In the genomic region with DNA sequence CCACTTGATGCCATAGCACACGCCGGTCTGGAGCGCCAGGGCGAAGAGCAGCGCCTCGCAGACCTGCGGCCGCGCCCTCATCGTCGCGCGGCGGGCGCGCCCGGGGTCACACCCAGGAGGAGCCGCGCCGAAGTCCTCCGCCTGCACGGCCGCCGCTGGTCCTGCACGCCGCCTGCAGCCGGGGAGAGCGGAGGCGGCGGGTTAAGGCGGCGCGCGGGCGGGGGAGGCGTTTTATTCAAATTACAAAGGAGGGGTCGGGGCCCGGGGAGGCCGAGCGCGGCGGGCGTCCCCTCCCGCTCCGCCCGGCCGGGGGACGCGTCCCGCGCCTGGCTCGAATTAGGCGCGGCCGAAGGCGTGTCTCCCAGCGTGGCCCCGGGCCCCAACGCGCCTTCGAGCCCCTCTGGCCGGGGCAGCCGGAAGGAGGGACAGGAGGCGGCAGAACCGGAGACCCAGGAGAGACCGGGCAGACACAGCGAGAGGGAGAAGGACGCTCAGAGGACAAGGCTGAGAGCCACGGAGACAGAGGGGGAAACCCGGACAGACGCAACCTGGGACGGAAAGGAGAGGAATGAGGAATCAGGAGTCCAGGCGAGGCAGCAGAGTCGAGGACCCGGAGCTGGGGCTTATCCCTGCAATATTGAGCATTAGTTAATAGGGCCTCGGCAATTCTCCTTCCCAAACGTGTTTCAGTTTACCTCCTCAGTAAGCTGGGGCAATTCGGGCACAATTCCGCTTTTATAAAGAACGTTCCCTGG, we compare ENCODE assay signal across 8 cellular contexts. TPM values are rescaled to one million over a fixed set of nuclear protein-coding genes. Genes with fewer than 3 reads are reported as not detected.
DNase-seq lines count a peak whose midpoint lies in the region; ATAC-seq and TF ChIP-seq lines count a peak whose summit lies in the region.

TSS of gene WNT11 (minus strand) at position 176 of the 755 bp plus-strand sequence. CDS start at position 81, 95 bp downstream.

- DNase-seq in GM10266 (ENCODE audit: extremely low spot score) (peak; percentile 73), NCI-H1092 treated with DMSO at 0.1 percent for 48 hours (lab: John Stamatoyannopoulos, UW) (peak; percentile 61), fibroblast of mammary gland (ENCODE audit: low read depth) (no peak), neural crest cell (ENCODE audit: low read depth, low spot score) (peak; percentile 41), COLO668 (lab: John Stamatoyannopoulos, UW; ENCODE audit: unreplicated experiment) (no peak)
- peak; percentile 29 for DNase-seq in activated CD4-positive, alpha-beta memory T cell treated with anti-CD3 and anti-CD28 coated beads for 36 hours

- H3K27ac Mint-ChIP-seq in activated CD4-positive, alpha-beta memory T cell treated with anti-CD3 and anti-CD28 coated beads for 36 hours, result no peak within 1 kb of the TSS
- no peak within 1 kb of the TSS for H3K27ac Mint-ChIP-seq in neural crest cell (ENCODE audit: unreplicated experiment)

- CTCF ChIA-PET in activated CD4-positive, alpha-beta memory T cell treated with anti-CD3 and anti-CD28 coated beads for 36 hours (lab: Charles Lee), result interaction anchor here (0.9 to 8.2 kb wide), 21 partner anchors 11 to 517 kb away, joined by 3 to 241 read pairs (median 14); no protein-coding TSS in a partner anchor

- peaks cover 43% of the 10 kb centered on the region for H3K27me3 Mint-ChIP-seq in activated CD4-positive, alpha-beta memory T cell treated with anti-CD3 and anti-CD28 coated beads for 36 hours
- peaks cover 79% of the 10 kb centered on the region for H3K27me3 Mint-ChIP-seq in neural crest cell (ENCODE audit: low read depth)

- peak within 1 kb of the TSS; percentile 33 for H3K4me3 ChIP-seq in fibroblast of mammary gland (ENCODE audit: control insufficient read depth, low read depth, low read length)

- ATAC-seq in GM19324 (IDR thresholded peaks at IDR 0.05; ENCODE audit: low FRiP score, unreplicated experiment) (no peak), GM18873 (IDR thresholded peaks at IDR 0.05; ENCODE audit: low FRiP score, unreplicated experiment) (no peak)

- H3K4me3 Mint-ChIP-seq in activated CD4-positive, alpha-beta memory T cell treated with anti-CD3 and anti-CD28 coated beads for 36 hours, result peak within 1 kb of the TSS; percentile 66
- peak within 1 kb of the TSS; percentile 79 for H3K4me3 Mint-ChIP-seq in neural crest cell

- H3K9me3 Mint-ChIP-seq in activated CD4-positive, alpha-beta memory T cell treated with anti-CD3 and anti-CD28 coated beads for 36 hours, result no peaks in the 10 kb centered on the region
- H3K9me3 Mint-ChIP-seq in neural crest cell, result no peaks in the 10 kb centered on the region

- POLR2A ChIA-PET in activated CD4-positive, alpha-beta memory T cell treated with anti-CD3 and anti-CD28 coated beads for 36 hours (lab: Charles Lee), result interaction anchor here (1.1 kb wide), 1 partner anchor 112 kb away, joined by 5 read pairs; no protein-coding TSS in a partner anchor

- peaks cover 14% of the 10 kb centered on the region for H3K4me1 Mint-ChIP-seq in activated CD4-positive, alpha-beta memory T cell treated with anti-CD3 and anti-CD28 coated beads for 36 hours (ENCODE audit: low read depth)
- peaks cover 16% of the 10 kb centered on the region for H3K4me1 Mint-ChIP-seq in neural crest cell

- TF ChIP-seq CTCF in GM10266 (IDR thresholded peaks at IDR 0.05; ENCODE audit: control insufficient read depth, insufficient read depth, low read depth, missing control alignments) (no peak), fibroblast of mammary gland (conservative IDR thresholded peaks at IDR 0.05; ENCODE audit: control insufficient read depth, insufficient read depth, low read depth, low read length) (no peak), neural crest cell (conservative IDR thresholded peaks at IDR 0.05) (no peak)

- H3K36me3 Mint-ChIP-seq in activated CD4-positive, alpha-beta memory T cell treated with anti-CD3 and anti-CD28 coated beads for 36 hours, result no peaks in the 10 kb centered on the region
- H3K36me3 Mint-ChIP-seq in neural crest cell (ENCODE audit: low read depth), result no peaks in the 10 kb centered on the region

- intact Hi-C loops in activated CD4-positive, alpha-beta memory T cell treated with anti-CD3 and anti-CD28 coated beads for 36 hours (cut with micrococcal nuclease), result loop anchor here (1.0 to 10.0 kb wide), 5 partner anchors 29 to 474 kb away; no protein-coding TSS in a partner anchor

RNA-seq across cellular contexts. Expression of gene WNT11, which starts in this region (rescaled TPM):
- not detected for total RNA-seq in activated CD4-positive, alpha-beta memory T cell treated with anti-CD3 and anti-CD28 coated beads for 36 hours
- total RNA-seq in neural crest cell, result 0.16 and 0.19 TPM in 2 replicates

Comparison
In these comparisons a context has a peak if more than half of its experiments do, and no peak if none do; other contexts are left out.
1. Peak in DNase-seq in activated CD4-positive, alpha-beta memory T cell treated with anti-CD3 and anti-CD28 coated beads for 36 hours; RNA of the gene not detected or under 1 TPM.
2. Peak in DNase-seq in neural crest cell; RNA of the gene not detected or under 1 TPM.
3. DNase-seq: peak in GM10266 (single experiment) and NCI-H1092 treated with DMSO at 0.1 percent for 48 hours (single experiment); none in fibroblast of mammary gland (single experiment) and COLO668 (single experiment).